Comparison of ENCODE assay signal across 19 cellular contexts in genomic region chr5:109649371-109649770, GRCh38. TPM values are rescaled to one million over a fixed set of nuclear protein-coding genes. Genes with fewer than 3 reads are reported as not detected.
DNase-seq lines count a peak whose midpoint lies in the region; ATAC-seq and TF ChIP-seq lines count a peak whose summit lies in the region.
"Had no signal": no experiment of that assay in that cellular context is flagged by ENCODE, and none has a peak within 500 bp of the region (broad histone marks: within the 10 kb centered on the region; RNA-seq: fewer than 3 reads in every experiment).

No MANE protein-coding gene starts in this region.

- no peak for ATAC-seq in HG03097 (IDR thresholded peaks at IDR 0.05; ENCODE audit: low FRiP score, unreplicated experiment)

- H3K9me3 ChIP-seq in adipocyte (ENCODE audit: control insufficient read depth, low read length) = no peaks in the 10 kb centered on the region
- H3K9me3 ChIP-seq in osteoblast (ENCODE audit: low read depth, low read length) = no peaks in the 10 kb centered on the region

- H3K4me3 ChIP-seq in adipocyte (ENCODE audit: low read length) = no peak overlapping the region
- no peak overlapping the region for H3K4me3 ChIP-seq in osteoblast (ENCODE audit: insufficient read depth, low read length)

- H3K36me3 ChIP-seq in adipocyte (ENCODE audit: control insufficient read depth, insufficient read depth, low read length, severe bottlenecking) = no peaks in the 10 kb centered on the region
- H3K36me3 ChIP-seq in osteoblast (ENCODE audit: insufficient read depth, low read length) = no peaks in the 10 kb centered on the region

- peak overlapping the region; percentile 61 for H2AFZ ChIP-seq in osteoblast (ENCODE audit: low read length)

- no peak overlapping the region for H3K4me2 ChIP-seq in osteoblast (ENCODE audit: insufficient read depth, low read length)

- H3K27me3 ChIP-seq in adipocyte (replicated peaks; ENCODE audit: control insufficient read depth, insufficient read depth, low read length) = no peaks in the 10 kb centered on the region
- no peaks in the 10 kb centered on the region for H3K27me3 ChIP-seq in osteoblast (ENCODE audit: insufficient read depth, low read length)

- DNase-seq in NCI-H69 (lab: John Stamatoyannopoulos, UW) (peak; percentile 75), adipocyte (ENCODE audit: low read depth) (peak; percentile 42), left kidney (ENCODE audit: low read depth, low spot score) (peak; percentile 89), osteoblast (ENCODE audit: insufficient read length, low spot score, missing footprints) (no peak), cerebellar nuclear complex (lab: John Stamatoyannopoulos, UW) (no peak)
- DNase-seq in activated CD8-positive, alpha-beta memory T cell treated with anti-CD3 and anti-CD28 coated beads for 24 hours = no peak
- DNase-seq: ACHN, AML-193, DND-41, H9, IMR-90, NCI-H1048, NCI-H1436, NCI-H1930, NCI-H510A treated with DMSO at 0.1 percent for 48 hours, NCI-H82, SHP77 had no signal

- H3K27ac ChIP-seq in osteoblast (ENCODE audit: low read depth, low read length) = no peak overlapping the region
- H3K27ac ChIP-seq: C4-2B had no signal

- H3K79me2 ChIP-seq in osteoblast (ENCODE audit: insufficient read depth, low read length) = no peaks in the 10 kb centered on the region

- H3K9ac ChIP-seq in adipocyte (ENCODE audit: low read length) = no peak overlapping the region

- no peak for TF ChIP-seq CTCF in osteoblast (IDR thresholded peaks at IDR 0.05; ENCODE audit: extremely low read depth, low read depth, low read length)

- H3K4me1 ChIP-seq in adipocyte (ENCODE audit: control insufficient read depth, insufficient read depth, low read length) (no peaks in the 10 kb centered on the region), osteoblast (ENCODE audit: insufficient read depth, low read length) (peaks cover 4% of the 10 kb centered on the region)

- H4K20me1 ChIP-seq in osteoblast (ENCODE audit: insufficient read depth, low read length) = no peaks in the 10 kb centered on the region

RNA-seq across cellular contexts. Expression of gene MAN2A1, which starts 40.4 kb away (rescaled TPM):
- total RNA-seq in osteoblast = 69.5 and 81.8 TPM in 2 replicates

Comparison
In these comparisons a context has a peak if more than half of its experiments do, and no peak if none do; other contexts are left out.
1. DNase-seq: peak in NCI-H69 (single experiment), adipocyte (single experiment) and left kidney (single experiment); none in osteoblast (single experiment), activated CD8-positive, alpha-beta memory T cell treated with anti-CD3 and anti-CD28 coated beads for 24 hours (single experiment) and cerebellar nuclear complex (0 of 2).